In the genomic region with DNA sequence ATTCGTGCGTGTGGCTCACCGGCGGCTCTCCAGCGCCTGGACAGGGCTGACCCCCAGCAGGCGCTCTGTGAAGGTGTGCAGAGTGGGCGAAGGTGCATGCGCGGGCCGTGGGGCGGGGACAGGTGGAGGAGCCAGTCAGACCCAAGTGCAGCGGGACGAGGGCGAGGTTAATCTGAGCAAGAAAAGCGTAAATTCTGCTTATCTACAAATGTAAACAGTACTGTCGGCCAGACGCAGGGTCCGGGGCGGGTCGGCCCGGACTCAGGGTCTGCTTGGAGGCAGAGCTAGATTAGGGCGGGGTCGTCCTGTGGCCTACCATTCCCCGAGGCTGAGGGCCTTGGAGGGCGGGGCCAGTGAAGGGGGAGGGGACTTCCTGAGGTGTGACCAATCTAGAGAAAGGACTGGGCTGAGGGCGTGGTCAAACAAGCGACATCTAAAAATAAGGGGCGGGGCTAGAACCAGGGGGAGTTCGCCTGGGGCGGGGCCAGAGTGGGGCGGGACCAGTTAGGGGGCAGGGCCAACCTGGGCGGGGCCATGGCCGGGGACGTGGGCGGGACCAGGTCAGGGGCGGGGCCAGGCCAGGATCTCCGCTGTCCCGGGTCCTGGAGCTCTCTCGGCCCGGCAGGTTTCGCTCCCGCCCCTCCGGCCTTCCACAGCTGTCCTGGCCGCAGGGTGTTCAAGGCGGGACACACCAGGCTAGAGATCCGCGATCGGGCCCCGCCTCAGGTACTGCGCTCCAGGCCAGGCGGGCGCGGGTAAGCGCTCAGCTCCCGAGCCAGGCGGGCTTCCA, we compare ENCODE assay signal across 1 cellular context.
TF ChIP-seq lines count a peak whose summit lies in the region.

Gene SEC14L5, plus strand, starts transcription at position 611 of the 790 bp plus-strand sequence. CDS start 994 bp downstream, outside the sequence.

TF ChIP-seq in HepG2, 621 proteins besides CTCF, POLR2A, EP300 and RAD21 (continued from another document and continues in another):
- peak; percentile 42 to 58; a peak in 2 of 4 replicates for TF ChIP-seq HMGXB4 (CRISPR knock-in tag; IDR thresholded peaks at IDR 0.05; ENCODE audit: borderline replicate concordance in 1 of 2, low read depth in 1 of 2)
- no peak for TF ChIP-seq TBP (CRISPR knock-in tag; IDR thresholded peaks at IDR 0.05)
- TF ChIP-seq, protein P1, sequence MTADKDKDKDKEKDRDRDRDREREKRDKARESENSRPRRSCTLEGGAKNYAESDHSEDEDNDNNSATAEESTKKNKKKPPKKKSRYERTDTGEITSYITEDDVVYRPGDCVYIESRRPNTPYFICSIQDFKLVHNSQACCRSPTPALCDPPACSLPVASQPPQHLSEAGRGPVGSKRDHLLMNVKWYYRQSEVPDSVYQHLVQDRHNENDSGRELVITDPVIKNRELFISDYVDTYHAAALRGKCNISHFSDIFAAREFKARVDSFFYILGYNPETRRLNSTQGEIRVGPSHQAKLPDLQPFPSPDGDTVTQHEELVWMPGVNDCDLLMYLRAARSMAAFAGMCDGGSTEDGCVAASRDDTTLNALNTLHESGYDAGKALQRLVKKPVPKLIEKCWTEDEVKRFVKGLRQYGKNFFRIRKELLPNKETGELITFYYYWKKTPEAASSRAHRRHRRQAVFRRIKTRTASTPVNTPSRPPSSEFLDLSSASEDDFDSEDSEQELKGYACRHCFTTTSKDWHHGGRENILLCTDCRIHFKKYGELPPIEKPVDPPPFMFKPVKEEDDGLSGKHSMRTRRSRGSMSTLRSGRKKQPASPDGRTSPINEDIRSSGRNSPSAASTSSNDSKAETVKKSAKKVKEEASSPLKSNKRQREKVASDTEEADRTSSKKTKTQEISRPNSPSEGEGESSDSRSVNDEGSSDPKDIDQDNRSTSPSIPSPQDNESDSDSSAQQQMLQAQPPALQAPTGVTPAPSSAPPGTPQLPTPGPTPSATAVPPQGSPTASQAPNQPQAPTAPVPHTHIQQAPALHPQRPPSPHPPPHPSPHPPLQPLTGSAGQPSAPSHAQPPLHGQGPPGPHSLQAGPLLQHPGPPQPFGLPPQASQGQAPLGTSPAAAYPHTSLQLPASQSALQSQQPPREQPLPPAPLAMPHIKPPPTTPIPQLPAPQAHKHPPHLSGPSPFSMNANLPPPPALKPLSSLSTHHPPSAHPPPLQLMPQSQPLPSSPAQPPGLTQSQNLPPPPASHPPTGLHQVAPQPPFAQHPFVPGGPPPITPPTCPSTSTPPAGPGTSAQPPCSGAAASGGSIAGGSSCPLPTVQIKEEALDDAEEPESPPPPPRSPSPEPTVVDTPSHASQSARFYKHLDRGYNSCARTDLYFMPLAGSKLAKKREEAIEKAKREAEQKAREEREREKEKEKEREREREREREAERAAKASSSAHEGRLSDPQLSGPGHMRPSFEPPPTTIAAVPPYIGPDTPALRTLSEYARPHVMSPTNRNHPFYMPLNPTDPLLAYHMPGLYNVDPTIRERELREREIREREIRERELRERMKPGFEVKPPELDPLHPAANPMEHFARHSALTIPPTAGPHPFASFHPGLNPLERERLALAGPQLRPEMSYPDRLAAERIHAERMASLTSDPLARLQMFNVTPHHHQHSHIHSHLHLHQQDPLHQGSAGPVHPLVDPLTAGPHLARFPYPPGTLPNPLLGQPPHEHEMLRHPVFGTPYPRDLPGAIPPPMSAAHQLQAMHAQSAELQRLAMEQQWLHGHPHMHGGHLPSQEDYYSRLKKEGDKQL (CRISPR knock-in tag; IDR thresholded peaks at IDR 0.05; ENCODE audit: low read depth): no peak
- no peak for TF ChIP-seq ZNF737 (CRISPR knock-in tag; IDR thresholded peaks at IDR 0.05; ENCODE audit: borderline replicate concordance)
- TF ChIP-seq, protein P2, sequence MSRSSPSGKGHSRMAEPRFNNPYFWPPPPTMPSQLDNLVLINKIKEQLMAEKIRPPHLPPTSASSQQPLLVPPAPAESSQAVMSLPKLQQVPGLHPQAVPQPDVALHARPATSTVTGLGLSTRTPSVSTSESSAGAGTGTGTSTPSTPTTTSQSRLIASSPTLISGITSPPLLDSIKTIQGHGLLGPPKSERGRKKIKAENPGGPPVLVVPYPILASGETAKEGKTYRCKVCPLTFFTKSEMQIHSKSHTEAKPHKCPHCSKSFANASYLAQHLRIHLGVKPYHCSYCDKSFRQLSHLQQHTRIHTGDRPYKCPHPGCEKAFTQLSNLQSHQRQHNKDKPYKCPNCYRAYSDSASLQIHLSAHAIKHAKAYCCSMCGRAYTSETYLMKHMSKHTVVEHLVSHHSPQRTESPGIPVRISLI (CRISPR knock-in tag; IDR thresholded peaks at IDR 0.05; ENCODE audit: borderline replicate concordance): no peak
- TF ChIP-seq NFYB (CRISPR knock-in tag; IDR thresholded peaks at IDR 0.05): peak; percentile 68
- peak; percentile 43; the same call in 1 of the 2 replicates for TF ChIP-seq ZNF709 (CRISPR knock-in tag; IDR thresholded peaks at IDR 0.05)
- peak; percentile 74 for TF ChIP-seq MYC (CRISPR knock-in tag; IDR thresholded peaks at IDR 0.05; ENCODE audit: borderline replicate concordance)
- TF ChIP-seq POLR2G (IDR thresholded peaks at IDR 0.05; ENCODE audit: low read depth, low read length): peak; percentile 91
- TF ChIP-seq ZNF879 (CRISPR knock-in tag; IDR thresholded peaks at IDR 0.05): no peak
- no peak for TF ChIP-seq EZH2 (conservative IDR thresholded peaks at IDR 0.05; ENCODE audit: low read depth, low read length)
- TF ChIP-seq, protein P3, sequence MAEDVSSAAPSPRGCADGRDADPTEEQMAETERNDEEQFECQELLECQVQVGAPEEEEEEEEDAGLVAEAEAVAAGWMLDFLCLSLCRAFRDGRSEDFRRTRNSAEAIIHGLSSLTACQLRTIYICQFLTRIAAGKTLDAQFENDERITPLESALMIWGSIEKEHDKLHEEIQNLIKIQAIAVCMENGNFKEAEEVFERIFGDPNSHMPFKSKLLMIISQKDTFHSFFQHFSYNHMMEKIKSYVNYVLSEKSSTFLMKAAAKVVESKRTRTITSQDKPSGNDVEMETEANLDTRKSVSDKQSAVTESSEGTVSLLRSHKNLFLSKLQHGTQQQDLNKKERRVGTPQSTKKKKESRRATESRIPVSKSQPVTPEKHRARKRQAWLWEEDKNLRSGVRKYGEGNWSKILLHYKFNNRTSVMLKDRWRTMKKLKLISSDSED (CRISPR knock-in tag; IDR thresholded peaks at IDR 0.05): no peak
- TF ChIP-seq ZNF317 (CRISPR knock-in tag; IDR thresholded peaks at IDR 0.05): no peak
- peak; percentile 50 for TF ChIP-seq FOXK2 (IDR thresholded peaks at IDR 0.05)
- peak; percentile 32; the same call in 1 of the 2 replicates for TF ChIP-seq NR2F6 (IDR thresholded peaks at IDR 0.05)
- TF ChIP-seq NR2F6 (CRISPR knock-in tag; IDR thresholded peaks at IDR 0.05): peak; percentile 58; the same call in 1 of the 2 replicates
- TF ChIP-seq ZBTB20 (CRISPR knock-in tag; IDR thresholded peaks at IDR 0.05; ENCODE audit: borderline replicate concordance, low read depth): peak; percentile 12; the same call in 1 of the 2 replicates
- peak; percentile 40 for TF ChIP-seq SALL1 (CRISPR knock-in tag; IDR thresholded peaks at IDR 0.05)
- peak; percentile 98 for TF ChIP-seq PHF21A (CRISPR knock-in tag; IDR thresholded peaks at IDR 0.05)
- TF ChIP-seq ELF4 (CRISPR knock-in tag; IDR thresholded peaks at IDR 0.05; ENCODE audit: borderline replicate concordance): no peak
- TF ChIP-seq ZNF354B (CRISPR knock-in tag; IDR thresholded peaks at IDR 0.05): no peak
- no peak for TF ChIP-seq CBX2 (IDR thresholded peaks at IDR 0.05; ENCODE audit: low read depth, low read length)
- TF ChIP-seq CBX2 (CRISPR knock-in tag; IDR thresholded peaks at IDR 0.05; ENCODE audit: low read depth): no peak
- peak; percentile 76; the same call in 1 of the 2 replicates for TF ChIP-seq ZNF614 (CRISPR knock-in tag; IDR thresholded peaks at IDR 0.05; ENCODE audit: borderline replicate concordance)
- TF ChIP-seq, protein P4, sequence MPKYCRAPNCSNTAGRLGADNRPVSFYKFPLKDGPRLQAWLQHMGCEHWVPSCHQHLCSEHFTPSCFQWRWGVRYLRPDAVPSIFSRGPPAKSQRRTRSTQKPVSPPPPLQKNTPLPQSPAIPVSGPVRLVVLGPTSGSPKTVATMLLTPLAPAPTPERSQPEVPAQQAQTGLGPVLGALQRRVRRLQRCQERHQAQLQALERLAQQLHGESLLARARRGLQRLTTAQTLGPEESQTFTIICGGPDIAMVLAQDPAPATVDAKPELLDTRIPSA (CRISPR knock-in tag; IDR thresholded peaks at IDR 0.05; ENCODE audit: borderline replicate concordance): no peak
- TF ChIP-seq, protein P5, sequence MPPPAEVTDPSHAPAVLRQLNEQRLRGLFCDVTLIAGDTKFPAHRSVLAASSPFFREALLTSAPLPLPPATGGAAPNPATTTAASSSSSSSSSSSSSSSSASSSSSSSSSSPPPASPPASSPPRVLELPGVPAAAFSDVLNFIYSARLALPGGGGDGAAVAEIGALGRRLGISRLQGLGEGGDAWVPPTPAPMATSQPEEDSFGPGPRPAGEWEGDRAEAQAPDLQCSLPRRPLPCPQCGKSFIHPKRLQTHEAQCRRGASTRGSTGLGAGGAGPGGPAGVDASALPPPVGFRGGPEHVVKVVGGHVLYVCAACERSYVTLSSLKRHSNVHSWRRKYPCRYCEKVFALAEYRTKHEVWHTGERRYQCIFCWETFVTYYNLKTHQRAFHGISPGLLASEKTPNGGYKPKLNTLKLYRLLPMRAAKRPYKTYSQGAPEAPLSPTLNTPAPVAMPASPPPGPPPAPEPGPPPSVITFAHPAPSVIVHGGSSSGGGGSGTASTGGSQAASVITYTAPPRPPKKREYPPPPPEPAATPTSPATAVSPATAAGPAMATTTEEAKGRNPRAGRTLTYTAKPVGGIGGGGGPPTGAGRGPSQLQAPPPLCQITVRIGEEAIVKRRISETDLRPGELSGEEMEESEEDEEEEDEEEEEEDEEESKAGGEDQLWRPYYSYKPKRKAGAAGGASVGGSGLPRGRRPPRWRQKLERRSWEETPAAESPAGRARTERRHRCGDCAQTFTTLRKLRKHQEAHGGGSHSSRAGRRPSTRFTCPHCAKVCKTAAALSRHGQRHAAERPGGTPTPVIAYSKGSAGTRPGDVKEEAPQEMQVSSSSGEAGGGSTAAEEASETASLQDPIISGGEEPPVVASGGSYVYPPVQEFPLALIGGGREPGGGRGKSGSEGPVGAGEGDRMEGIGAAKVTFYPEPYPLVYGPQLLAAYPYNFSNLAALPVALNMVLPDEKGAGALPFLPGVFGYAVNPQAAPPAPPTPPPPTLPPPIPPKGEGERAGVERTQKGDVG (CRISPR knock-in tag; IDR thresholded peaks at IDR 0.05; ENCODE audit: borderline replicate concordance): no peak
- TF ChIP-seq KDM5A (IDR thresholded peaks at IDR 0.05; ENCODE audit: borderline replicate concordance, low read length): peak; percentile 60; the same call in 1 of the 2 replicates
- TF ChIP-seq PCBP1 (IDR thresholded peaks at IDR 0.05; ENCODE audit: borderline replicate concordance, low read depth, low read length): no peak
- no peak for TF ChIP-seq ZSCAN20 (CRISPR knock-in tag; IDR thresholded peaks at IDR 0.05; ENCODE audit: borderline replicate concordance)
- no peak for TF ChIP-seq DNMT3B (CRISPR knock-in tag; conservative IDR thresholded peaks at IDR 0.05)
- no peak for TF ChIP-seq RFX3 (CRISPR knock-in tag; IDR thresholded peaks at IDR 0.05)
- TF ChIP-seq GFI1 (CRISPR knock-in tag; IDR thresholded peaks at IDR 0.05; ENCODE audit: borderline replicate concordance): no peak; the same call in 1 of the 2 replicates
- no peak for TF ChIP-seq ZNF335 (CRISPR knock-in tag; IDR thresholded peaks at IDR 0.05)
- peak; percentile 67 for TF ChIP-seq HDAC2 (CRISPR knock-in tag; IDR thresholded peaks at IDR 0.05)
- peak; percentile 88 for TF ChIP-seq ZMYM4 (CRISPR knock-in tag; IDR thresholded peaks at IDR 0.05)
- peak; percentile 95 for TF ChIP-seq SP4 (CRISPR knock-in tag; IDR thresholded peaks at IDR 0.05)
- TF ChIP-seq, protein P6, sequence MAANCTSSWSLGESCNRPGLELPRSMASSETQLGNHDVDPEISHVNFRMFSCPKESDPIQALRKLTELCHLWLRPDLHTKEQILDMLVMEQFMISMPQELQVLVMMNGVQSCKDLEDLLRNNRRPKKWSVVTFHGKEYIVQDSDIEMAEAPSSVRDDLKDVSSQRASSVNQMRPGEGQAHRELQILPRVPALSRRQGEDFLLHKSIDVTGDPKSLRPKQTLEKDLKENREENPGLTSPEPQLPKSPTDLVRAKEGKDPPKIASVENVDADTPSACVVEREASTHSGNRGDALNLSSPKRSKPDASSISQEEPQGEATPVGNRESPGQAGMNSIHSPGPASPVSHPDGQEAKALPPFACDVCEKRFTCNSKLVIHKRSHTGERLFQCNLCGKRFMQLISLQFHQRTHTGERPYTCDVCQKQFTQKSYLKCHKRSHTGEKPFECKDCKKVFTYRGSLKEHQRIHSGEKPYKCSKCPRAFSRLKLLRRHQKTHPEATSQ (CRISPR knock-in tag; IDR thresholded peaks at IDR 0.05; ENCODE audit: borderline replicate concordance): no peak
- TF ChIP-seq, protein P7, sequence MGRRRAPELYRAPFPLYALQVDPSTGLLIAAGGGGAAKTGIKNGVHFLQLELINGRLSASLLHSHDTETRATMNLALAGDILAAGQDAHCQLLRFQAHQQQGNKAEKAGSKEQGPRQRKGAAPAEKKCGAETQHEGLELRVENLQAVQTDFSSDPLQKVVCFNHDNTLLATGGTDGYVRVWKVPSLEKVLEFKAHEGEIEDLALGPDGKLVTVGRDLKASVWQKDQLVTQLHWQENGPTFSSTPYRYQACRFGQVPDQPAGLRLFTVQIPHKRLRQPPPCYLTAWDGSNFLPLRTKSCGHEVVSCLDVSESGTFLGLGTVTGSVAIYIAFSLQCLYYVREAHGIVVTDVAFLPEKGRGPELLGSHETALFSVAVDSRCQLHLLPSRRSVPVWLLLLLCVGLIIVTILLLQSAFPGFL (CRISPR knock-in tag; IDR thresholded peaks at IDR 0.05): no peak
- TF ChIP-seq KDM1A (CRISPR knock-in tag; IDR thresholded peaks at IDR 0.05): 0 out of 2 replicates have a peak, but pooled peaks have one; percentile 27
- no peak for TF ChIP-seq TEF (CRISPR knock-in tag; IDR thresholded peaks at IDR 0.05)
- no peak for TF ChIP-seq MIER3 (CRISPR knock-in tag; IDR thresholded peaks at IDR 0.05; ENCODE audit: borderline replicate concordance)
- no peak for TF ChIP-seq ZFP36L2 (CRISPR knock-in tag; IDR thresholded peaks at IDR 0.05)
- no peak for TF ChIP-seq ZNF235 (CRISPR knock-in tag; IDR thresholded peaks at IDR 0.05; ENCODE audit: borderline replicate concordance)
